1 cellular context compared by ENCODE assay signal in genomic region chr2:168203762-168204693, GRCh38.
A peak's percentile ranks its signal among the peaks of the same experiment; 100 is the strongest.
TF ChIP-seq lines count a peak whose summit lies in the region.

No MANE protein-coding gene starts in this region.

TF ChIP-seq in H1, 55 proteins besides CTCF, POLR2A, EP300 and RAD21:
- TF ChIP-seq KDM4A (IDR thresholded peaks at IDR 0.05; ENCODE audit: low read depth, low read length, severe bottlenecking) (no peak), SIN3A (conservative IDR thresholded peaks at IDR 0.05 in 1 of 2, IDR thresholded peaks at IDR 0.05 in 1 of 2; ENCODE audit: low read depth in 1 of 2, low read length in 2 of 2) (no peak), CBX5 (IDR thresholded peaks at IDR 0.05; ENCODE audit: low read depth, low read length) (no peak), EGR1 (IDR thresholded peaks at IDR 0.05; ENCODE audit: borderline replicate concordance, low read depth, low read length) (no peak), BCL11A (IDR thresholded peaks at IDR 0.05; ENCODE audit: low read depth in 2 of 2, low read length in 2 of 2) (no peak), E2F6 (IDR thresholded peaks at IDR 0.05) (peak; percentile 81), SP1 (IDR thresholded peaks at IDR 0.05; ENCODE audit: low read depth, low read length) (peak; percentile 77), GABPA (IDR thresholded peaks at IDR 0.05; ENCODE audit: borderline replicate concordance, insufficient read depth, low read length) (no peak), TAF1 (IDR thresholded peaks at IDR 0.05; ENCODE audit: low read depth, low read length) (0 out of 2 replicates have a peak, but pooled peaks have one; percentile 17), NANOG (IDR thresholded peaks at IDR 0.05; ENCODE audit: insufficient read depth, low read depth, low read length, poor library complexity, severe bottlenecking) (peak; percentile 18), CHD1 (IDR thresholded peaks at IDR 0.05; ENCODE audit: low read depth, low read length) (no peak), MAX (IDR thresholded peaks at IDR 0.05) (no peak), SAP30 (IDR thresholded peaks at IDR 0.05; ENCODE audit: insufficient read depth, insufficient replicate concordance, low read length) (no peak), ATF3 (IDR thresholded peaks at IDR 0.05; ENCODE audit: insufficient read depth, low read depth, low read length) (no peak), PHF8 (conservative IDR thresholded peaks at IDR 0.05; ENCODE audit: low read depth, low read length) (no peak), HDAC2 (IDR thresholded peaks at IDR 0.05; ENCODE audit: borderline replicate concordance in 1 of 2, low read depth in 2 of 2, low read length in 2 of 2) (no peak)
